In the genomic region with DNA sequence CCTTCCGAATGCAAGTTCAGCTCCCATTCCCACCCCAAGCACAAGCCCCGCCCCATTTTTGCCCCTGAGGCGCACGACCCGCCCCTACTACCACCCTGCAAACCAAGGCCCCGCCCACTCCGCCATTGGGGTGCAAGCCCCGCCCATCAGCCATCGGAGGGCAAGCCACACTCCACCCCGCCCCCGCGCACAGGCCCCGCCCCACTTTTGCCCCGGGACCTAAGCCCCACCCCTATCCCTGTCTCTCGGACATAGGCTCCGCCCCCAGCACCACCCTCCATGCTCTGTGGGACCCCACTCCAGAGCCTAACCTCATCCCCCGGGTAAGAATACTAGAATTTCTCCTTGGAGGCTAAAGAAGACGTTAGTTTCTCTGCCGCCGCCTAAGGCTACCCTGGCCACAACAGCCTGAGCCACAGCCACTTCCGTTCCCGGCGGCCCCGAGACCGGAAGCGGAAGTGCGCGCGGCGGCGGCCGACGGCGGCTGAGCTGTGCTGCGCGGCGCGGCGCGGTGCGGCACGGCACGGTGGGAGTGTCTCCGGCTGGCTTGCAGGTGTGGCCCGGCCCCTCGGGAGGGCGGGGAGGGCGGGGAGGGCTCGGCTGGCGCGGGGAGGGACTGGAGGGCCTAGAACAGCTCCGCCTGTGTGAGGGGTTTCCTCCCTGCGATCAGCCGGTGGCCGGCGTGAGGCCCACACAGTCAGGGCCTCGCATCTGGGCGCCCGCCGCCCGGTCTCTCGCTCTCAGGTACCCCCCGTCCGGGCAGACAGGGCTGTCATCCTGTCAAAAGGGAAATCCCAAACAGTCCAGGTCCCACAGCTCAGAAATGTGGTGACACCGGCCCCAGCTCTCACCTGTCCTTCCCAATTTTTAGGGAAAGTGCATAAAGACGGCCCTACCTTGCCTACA, we compare ENCODE assay signal across 8 cellular contexts. TPM values are rescaled to one million over a fixed set of nuclear protein-coding genes. Genes with fewer than 3 reads are reported as not detected.
DNase-seq lines count a peak whose midpoint lies in the region; ATAC-seq, FAIRE-seq and TF ChIP-seq lines count a peak whose summit lies in the region.

Gene ZNF333 (plus strand): TSS at position 451 of the 906 bp plus-strand sequence. CDS start 3,444 bp downstream, outside the sequence.

- no peak for FAIRE-seq in kidney (lab: Jason Lieb, UNC)

- TF ChIP-seq CTCF in AG10803 (conservative IDR thresholded peaks at IDR 0.05; ENCODE audit: low read length) (no peak), kidney (IDR thresholded peaks at IDR 0.05; ENCODE audit: borderline replicate concordance, extremely low read depth, insufficient read depth) (peak; percentile 11)

- intact Hi-C loops in kidney (cut with DNase I): loop anchor here (10.0 kb wide), 1 partner anchor 115 kb away; the partner anchor contains the start of gene NDUFB7

- peak within 1 kb of the TSS; percentile 90 to 91 for H3K9ac ChIP-seq in kidney (ENCODE audit: low read length in 2 of 2)

- H3K9me3 ChIP-seq in kidney (ENCODE audit: control insufficient read depth in 1 of 2, low read length in 2 of 2): no peaks in the 10 kb centered on the region

- peaks cover 0 to 4% of the 10 kb centered on the region in 2 donors for H3K36me3 ChIP-seq in kidney (ENCODE audit: control insufficient read depth in 1 of 2, insufficient read depth in 2 of 2, low read length in 2 of 2)

- ATAC-seq in GM19035 (IDR thresholded peaks at IDR 0.05; ENCODE audit: unreplicated experiment) (peak; percentile 90), HG03342 (IDR thresholded peaks at IDR 0.05; ENCODE audit: unreplicated experiment) (peak; percentile 86)

- DNase-seq in AG10803 (ENCODE audit: low read depth): peak; percentile 83
- peak; percentile 91 to 97 for DNase-seq in NCI-H446 (lab: John Stamatoyannopoulos, UW)
- DNase-seq in activated CD4-positive, CD25-positive, alpha-beta regulatory T cell treated with anti-CD3 and anti-CD28 coated beads, Interleukin-2, amount 50 U/mL, for 72 hours: peak; percentile 98
- peak; percentile 6 to 30 for DNase-seq in cerebellar nuclear complex (lab: John Stamatoyannopoulos, UW)
- DNase-seq in kidney: peak; percentile 98
- peak; percentile 96 to 99 for DNase-seq in stimulated activated CD4-positive, alpha-beta T cell treated with anti-CD3 and anti-CD28 coated beads, Interleukin-15, amount 100 ng/mL, for 1 hour (ENCODE audit: low read depth in 1 of 2, low spot score in 1 of 2)

- peak within 1 kb of the TSS; percentile 97 to 98 for H3K27ac ChIP-seq in kidney (ENCODE audit: low read depth in 2 of 2, low read length in 2 of 2)

- H3K4me3 ChIP-seq in AG10803 (ENCODE audit: low read length): peak within 1 kb of the TSS; percentile 91
- peak within 1 kb of the TSS; percentile 93 to 96 for H3K4me3 ChIP-seq in kidney (ENCODE audit: low read length in 2 of 2)

- peaks cover 0 to 9% of the 10 kb centered on the region in 2 donors for H3K4me1 ChIP-seq in kidney (ENCODE audit: control insufficient read depth in 1 of 2, insufficient read depth in 1 of 2, low read depth in 1 of 2, low read length in 2 of 2)

RNA-seq across cellular contexts. Expression of gene ZNF333, which starts in this region (rescaled TPM):
- 20.8 TPM for total RNA-seq in kidney
- 4.1 TPM for polyA plus RNA-seq in kidney (ENCODE audit: insufficient read depth, low read depth, low replicate concordance)

Comparison
In these comparisons a context has a peak if more than half of its experiments do, and no peak if none do; other contexts are left out.
1. Peak in every context shown above with its lines: DNase-seq, ATAC-seq, H3K4me3 ChIP-seq and H3K27ac ChIP-seq.
2. DNase-seq: peak in every context shown above with its lines; median percentile 98 in activated CD4-positive, CD25-positive, alpha-beta regulatory T cell treated with anti-CD3 and anti-CD28 coated beads, Interleukin-2, amount 50 U/mL, for 72 hours; 98 in kidney; 98 in stimulated activated CD4-positive, alpha-beta T cell treated with anti-CD3 and anti-CD28 coated beads, Interleukin-15, amount 100 ng/mL, for 1 hour; 94 in NCI-H446; 83 in AG10803; 18 in cerebellar nuclear complex.